In genomic region chr14:90446405-90446804, GRCh38 we compare ENCODE assay signal across 23 cellular contexts. TPM values are rescaled to one million over a fixed set of nuclear protein-coding genes. Genes with fewer than 3 reads are reported as not detected.
DNase-seq lines count a peak whose midpoint lies in the region; FAIRE-seq and TF ChIP-seq lines count a peak whose summit lies in the region.
"Had no signal": no experiment of that assay in that cellular context is flagged by ENCODE, and none has a peak within 500 bp of the region (broad histone marks: within the 10 kb centered on the region; RNA-seq: fewer than 3 reads in every experiment).

No MANE protein-coding gene starts in this region.

- no peaks in the 10 kb centered on the region for H3K27me3 Mint-ChIP-seq in type B pancreatic cell

- no peaks in the 10 kb centered on the region for H3K79me2 ChIP-seq in H1 (ENCODE audit: control insufficient read depth in 1 of 2, insufficient read depth in 2 of 2, low read length in 2 of 2)

- H3K56ac ChIP-seq in H1 (replicated peaks; ENCODE audit: insufficient read length, low read depth, low read length), result no peak overlapping the region

- H2BK120ac ChIP-seq in H1 (replicated peaks; ENCODE audit: low read depth, low read length), result no peak overlapping the region

- H2BK15ac ChIP-seq in H1 (ENCODE audit: low read length), result no peak overlapping the region

- H3K4me1 ChIP-seq in A673 (ENCODE audit: insufficient read depth, low read length, poor library complexity, severe bottlenecking) (peaks cover 30% of the 10 kb centered on the region), H1 (replicated peaks in 1 of 4; ENCODE audit: control insufficient read depth in 3 of 4, insufficient read depth in 4 of 4, low read length in 3 of 4) (peaks cover 0 to 15% (median 3%) of the 10 kb centered on the region in 4 experiments; a peak in 4 of 7 replicates)

- H3K23ac ChIP-seq in H1 (ENCODE audit: insufficient read length), result no peak overlapping the region

- H4K5ac ChIP-seq in H1 (ENCODE audit: insufficient read length, low read depth, low read length), result no peak overlapping the region

- H3K36me3 ChIP-seq in A673 (ENCODE audit: insufficient read depth, low read length, poor library complexity, severe bottlenecking), result no peaks in the 10 kb centered on the region
- no peaks in the 10 kb centered on the region for H3K36me3 ChIP-seq in H1 (ENCODE audit: control insufficient read depth in 2 of 4, insufficient read depth in 4 of 4, low read length in 3 of 4)
- H3K36me3 ChIP-seq: BE2C had no signal

- TF ChIP-seq CTCF in A673 (conservative IDR thresholded peaks at IDR 0.05; ENCODE audit: low read depth, low read length) (no peak), H1 (IDR thresholded peaks at IDR 0.05; ENCODE audit: control extremely low read depth in 1 of 3, insufficient read depth in 1 of 3, low read depth in 1 of 3, low read length in 3 of 3) (no peak), type B pancreatic cell (conservative IDR thresholded peaks at IDR 0.05) (no peak)

- H3K4me2 ChIP-seq in H1 (ENCODE audit: insufficient read depth in 1 of 2, low read depth in 2 of 2, low read length in 2 of 2), result no peak overlapping the region
- H3K4me2 ChIP-seq: GM23338 had no signal

- peaks cover 14% of the 10 kb centered on the region for H3K4me1 Mint-ChIP-seq in type B pancreatic cell (ENCODE audit: unreplicated experiment)
- H3K4me1 Mint-ChIP-seq: CD4-positive, CD25-positive, alpha-beta regulatory T cell; CD8-positive, alpha-beta memory T cell had no signal

- H2AFZ ChIP-seq in H1 (ENCODE audit: low read length), result no peak overlapping the region
- H2AFZ ChIP-seq: GM23338 had no signal

- no peak overlapping the region for H3K9ac ChIP-seq in H1 (replicated peaks in 1 of 4; ENCODE audit: extremely low read depth in 1 of 4, low read depth in 3 of 4, low read length in 3 of 4)

- no peak for TF ChIP-seq POLR2A in H1 (IDR thresholded peaks at IDR 0.05; ENCODE audit: control extremely low read depth in 1 of 2, low read depth in 2 of 2, low read length in 2 of 2)

- H2BK20ac ChIP-seq in H1 (ENCODE audit: low read length), result 0 out of 2 replicates have a peak overlapping the region, but pooled peaks have one; percentile 24

- H2AK5ac ChIP-seq in H1 (ENCODE audit: low read depth, low read length), result no peak overlapping the region

- no peak overlapping the region; the same call in 1 of the 2 replicates for H2BK12ac ChIP-seq in H1 (ENCODE audit: low read depth, low read length)

- H4K20me1 ChIP-seq in H1 (replicated peaks in 1 of 2; ENCODE audit: control insufficient read depth in 1 of 2, insufficient read depth in 2 of 2, low read length in 2 of 2), result no peaks in the 10 kb centered on the region

- CTCF ChIA-PET in A673 (lab: Charles Lee) (no interaction called here), H1 (lab: Charles Lee; ENCODE audit: partially characterized antibody) (interaction anchor here (1.1 to 2.8 kb wide), 6 partner anchors 9 to 70 kb away, joined by 3 to 6 read pairs (median 3); no protein-coding TSS in a partner anchor)

- no peaks in the 10 kb centered on the region for H3K36me3 Mint-ChIP-seq in type B pancreatic cell
- H3K36me3 Mint-ChIP-seq: CD4-positive, CD25-positive, alpha-beta regulatory T cell; IgD-negative memory B cell had no signal

- DNase-seq in A673 (ENCODE audit: low spot score) (no peak), H1 (ENCODE audit: low read depth in 1 of 2, low spot score in 2 of 2) (no peak), kidney tubule cell (ENCODE audit: low spot score) (peak; percentile 25), type B pancreatic cell (ENCODE audit: extremely low spot score, unreplicated experiment) (no peak), kidney glomerular epithelial cell (lab: John Stamatoyannopoulos, UW) (no peak)
- no peak for DNase-seq in activated CD4-positive, alpha-beta T cell treated with anti-CD3 and anti-CD28 coated beads for 4 hours
- DNase-seq: ACHN; BE2C; C1 segment of cervical spinal cord; CD4-positive, CD25-positive, alpha-beta regulatory T cell; CD8-positive, alpha-beta memory T cell; COR-L47; DMS 273 treated with DMSO at 0.1 percent for 48 hours; DMS53; DND-41; EL; H7; HFFc6 had no signal

- H3K27me3 ChIP-seq in A673 (replicated peaks; ENCODE audit: insufficient read depth, low read depth, low read length, poor library complexity) (no peaks in the 10 kb centered on the region), H1 (replicated peaks in 1 of 4; ENCODE audit: control insufficient read depth in 3 of 4, extremely low read depth in 1 of 4, insufficient read depth in 3 of 4, low read length in 3 of 4) (no peaks in the 10 kb centered on the region)
- H3K27me3 ChIP-seq: BE2C had no signal

- H3K27ac Mint-ChIP-seq in type B pancreatic cell, result peak overlapping the region; percentile 75
- H3K27ac Mint-ChIP-seq: CD4-positive, CD25-positive, alpha-beta regulatory T cell; CD8-positive, alpha-beta memory T cell; GM23338; HFFc6; IgD-negative memory B cell had no signal

- H3K4ac ChIP-seq in H1 (replicated peaks; ENCODE audit: insufficient read length, low read depth, low read length), result no peak overlapping the region

- peaks cover 12% of the 10 kb centered on the region for H3K9me3 ChIP-seq in A673 (ENCODE audit: low read depth, low read length, poor library complexity, severe bottlenecking)
- H3K9me3 ChIP-seq in H1 (ENCODE audit: insufficient read depth in 2 of 2, low read depth in 1 of 2, low read length in 1 of 2), result peaks cover 0 to 3% of the 10 kb centered on the region in 2 experiments; a peak in 1 of 4 replicates
- H3K9me3 ChIP-seq: BE2C had no signal

- no peak overlapping the region for H4K91ac ChIP-seq in H1 (replicated peaks; ENCODE audit: insufficient read length, low read length)

- H4K8ac ChIP-seq in H1 (ENCODE audit: extremely low read depth, insufficient read depth, low read length), result no peak overlapping the region

- H3K23me2 ChIP-seq in H1 (ENCODE audit: low read depth, low read length), result no peaks in the 10 kb centered on the region

- H3K79me1 ChIP-seq in H1 (ENCODE audit: low read depth, low read length), result no peaks in the 10 kb centered on the region

- H3K4me3 Mint-ChIP-seq in type B pancreatic cell, result no peak overlapping the region
- H3K4me3 Mint-ChIP-seq: CD4-positive, CD25-positive, alpha-beta regulatory T cell; CD8-positive, alpha-beta memory T cell; GM23338; HFFc6; IgD-negative memory B cell had no signal

- no peak for FAIRE-seq in H1 (lab: Jason Lieb, UNC)
- FAIRE-seq: GM12891, GM18507, HTR-8/SVneo had no signal

- intact Hi-C loops in A673 (cut with micrococcal nuclease; ENCODE audit: unreplicated experiment), result no loop called here

- H2BK5ac ChIP-seq in H1 (ENCODE audit: low read depth, low read length), result no peak overlapping the region

- H3K9me3 Mint-ChIP-seq in type B pancreatic cell, result peaks cover 17% of the 10 kb centered on the region

- POLR2A ChIA-PET in A673 (lab: Charles Lee; ENCODE audit: low non-redundant PET) (no interaction called here), H1 (lab: Charles Lee; ENCODE audit: partially characterized antibody) (interaction anchor here (1.6 kb wide), 1 partner anchor 49 kb away, joined by 3 read pairs; the partner anchor contains the start of gene CALM1)

- BruUV-seq in A673 (replicated peaks; lab: Mats Ljungman, UMichigan), result no TSS peak

- H3K14ac ChIP-seq in H1 (ENCODE audit: insufficient read length), result no peak overlapping the region

- no peak for TF ChIP-seq RAD21 in H1 (IDR thresholded peaks at IDR 0.05 in 1 of 2, conservative IDR thresholded peaks at IDR 0.05 in 1 of 2; ENCODE audit: low read depth in 2 of 2, low read length in 2 of 2)

- H3K18ac ChIP-seq in H1 (ENCODE audit: extremely low read depth, low read length), result no peak overlapping the region

- TF ChIP-seq EP300 in H1 (IDR thresholded peaks at IDR 0.05; ENCODE audit: borderline replicate concordance in 1 of 2, low read depth in 2 of 2, low read length in 2 of 2), result no peak

- H3K4me3 ChIP-seq in A673 (ENCODE audit: low read depth, low read length, poor library complexity, severe bottlenecking), result no peak overlapping the region
- no peak overlapping the region for H3K4me3 ChIP-seq in H1 (ENCODE audit: extremely low read depth in 1 of 4, insufficient read depth in 2 of 4, low read depth in 3 of 4, low read length in 4 of 4)
- H3K4me3 ChIP-seq: GM23338 had no signal

- 87% methylated on average over 4 of the region's 4 CpGs; no CpG with 5 or more reads in 1 of the 2 experiments for WGBS in H1 (ENCODE audit: extremely low coverage in 1 of 2, insufficient coverage in 1 of 2, insufficient read length in 1 of 2, insufficient replicate concordance in 2 of 2, low coverage in 1 of 2, low lambda C conversion rate in 2 of 2, missing lambda C conversion rate in 1 of 2), 2 experiments

- H3K27ac ChIP-seq in A673 (ENCODE audit: low read depth, low read length, poor library complexity, severe bottlenecking) (peak overlapping the region; percentile 98), H1 (ENCODE audit: low read depth, low read length) (no peak overlapping the region)

TF ChIP-seq in H1, 55 proteins besides CTCF, POLR2A, EP300 and RAD21:
- TF ChIP-seq RXRA (IDR thresholded peaks at IDR 0.05; ENCODE audit: insufficient read depth, low read depth, low read length), result no peak
- TF ChIP-seq BRCA1 (IDR thresholded peaks at IDR 0.05; ENCODE audit: low read depth, low read length), result no peak
- no peak for TF ChIP-seq TCF12 (IDR thresholded peaks at IDR 0.05; ENCODE audit: low read depth, low read length)
- no peak for TF ChIP-seq TBP (IDR thresholded peaks at IDR 0.05; ENCODE audit: low read depth, low read length)
- no peak for TF ChIP-seq ATF3 (IDR thresholded peaks at IDR 0.05; ENCODE audit: insufficient read depth, low read depth, low read length)

RNA-seq across cellular contexts. Expression of gene CALM1, which starts 49.6 kb away (rescaled TPM):
- total RNA-seq in A673 (2021) (961 and 998 TPM in 2 replicates), type B pancreatic cell (ENCODE audit: low replicate concordance) (347 and 430 TPM in 2 replicates)
- 398 and 422 TPM in 2 replicates for total RNA-seq in H1 (2021; fragmentation: NEBNext Ultra II Directional; extraction: Animal tissue kit (Norgen Biotek cat#: 25700))
- polyA plus RNA-seq in H1 (2011; rRNA removed), result 279 and 285 TPM in 2 replicates
- 386 TPM for polyA plus RNA-seq in H1 (2011; cell fraction: cytosol; rRNA removed)
- 172 TPM for polyA plus RNA-seq in H1 (2011; cell fraction: nucleus; rRNA removed)
- polyA plus RNA-seq in H1 (2012, experiment 1 of 2), result 280 to 423 TPM (median 293 TPM) in 4 replicates
- 59.7 TPM for polyA plus RNA-seq in H1 (2012, experiment 2 of 2)
- polyA plus RNA-seq in H1 (2013, experiment 1 of 2), result 408 TPM
- polyA plus RNA-seq in H1 (2013, experiment 2 of 2), result 425 TPM
- polyA minus RNA-seq in H1 (2011; rRNA and poly(A)+ RNA removed), result 201 and 209 TPM in 2 replicates
- 260 TPM for polyA minus RNA-seq in H1 (2011; cell fraction: cytosol; rRNA and poly(A)+ RNA removed)
- 276 TPM for polyA minus RNA-seq in H1 (2011; cell fraction: nucleus; rRNA and poly(A)+ RNA removed)
